ENCODE assay signal across 1 cellular context in genomic region chr12:30965613-30965985, GRCh38.
TF ChIP-seq lines count a peak whose summit lies in the region.

No MANE protein-coding gene starts in this region.

TF ChIP-seq in HCT116, 20 proteins besides CTCF, POLR2A, EP300 and RAD21 (continued from another document):
- no peak for TF ChIP-seq MAX (IDR thresholded peaks at IDR 0.05)
- no peak for TF ChIP-seq EGR1 (IDR thresholded peaks at IDR 0.05; ENCODE audit: low read depth)
- TF ChIP-seq CEBPB (IDR thresholded peaks at IDR 0.05; ENCODE audit: low read depth), result no peak
- TF ChIP-seq EZH2phosphoT487 (IDR thresholded peaks at IDR 0.05; ENCODE audit: borderline replicate concordance), result no peak
- no peak for TF ChIP-seq SRF (IDR thresholded peaks at IDR 0.05; ENCODE audit: low read depth)
- TF ChIP-seq POLR2AphosphoS5 (IDR thresholded peaks at IDR 0.05; ENCODE audit: low read depth, low read length), result no peak
- TF ChIP-seq JUND (IDR thresholded peaks at IDR 0.05), result no peak
- TF ChIP-seq TCF7L2 (IDR thresholded peaks at IDR 0.05; ENCODE audit: borderline replicate concordance, extremely low read depth, insufficient read depth, insufficient read length), result no peak
- TF ChIP-seq, protein P1, sequence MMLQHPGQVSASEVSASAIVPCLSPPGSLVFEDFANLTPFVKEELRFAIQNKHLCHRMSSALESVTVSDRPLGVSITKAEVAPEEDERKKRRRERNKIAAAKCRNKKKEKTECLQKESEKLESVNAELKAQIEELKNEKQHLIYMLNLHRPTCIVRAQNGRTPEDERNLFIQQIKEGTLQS (IDR thresholded peaks at IDR 0.05), result no peak
- no peak for TF ChIP-seq CBX3 (IDR thresholded peaks at IDR 0.05; ENCODE audit: low read depth)
- TF ChIP-seq EZH2 (IDR thresholded peaks at IDR 0.05), result no peak
- no peak for TF ChIP-seq YY1 (IDR thresholded peaks at IDR 0.05; ENCODE audit: extremely low read depth, insufficient replicate concordance, low read depth, low read length)
